9 cellular contexts compared by ENCODE assay signal in the genomic region with DNA sequence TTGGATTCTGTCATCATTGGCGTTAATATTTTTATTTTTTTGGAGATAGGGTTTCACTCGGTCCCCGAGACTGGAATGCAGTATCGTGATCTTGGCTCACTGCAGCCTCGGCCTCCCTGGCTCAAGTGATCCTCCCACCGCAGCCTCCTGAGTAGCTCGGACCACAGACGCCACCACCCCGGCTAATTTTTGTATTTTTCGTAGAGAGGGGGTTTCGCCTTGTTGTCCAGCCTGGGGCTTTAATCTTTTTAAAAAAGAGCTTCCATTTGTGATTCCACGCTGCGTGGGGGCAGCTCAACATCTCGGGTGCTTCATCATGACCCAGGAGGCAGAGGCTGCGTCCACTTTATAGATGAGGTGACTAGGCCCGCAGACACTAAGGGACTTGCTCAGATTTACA. TPM values are rescaled to one million over a fixed set of nuclear protein-coding genes. Genes with fewer than 3 reads are reported as not detected.
DNase-seq lines count a peak whose midpoint lies in the region; ATAC-seq and TF ChIP-seq lines count a peak whose summit lies in the region.
"Had no signal": no experiment of that assay in that cellular context is flagged by ENCODE, and none has a peak within 500 bp of the region (broad histone marks: within the 10 kb centered on the region; RNA-seq: fewer than 3 reads in every experiment).

No MANE protein-coding gene starts in this region.

- H3K27me3 ChIP-seq in hepatocyte: no peaks in the 10 kb centered on the region

- no peaks in the 10 kb centered on the region for H3K27me3 Mint-ChIP-seq in T-helper 2 cell treated with Interferon-gamma antibody and Interleukin-4, amounts not matched to agents 5 μg/mL and 100 μg/mL, for 36 hours (ENCODE audit: low read depth)
- H3K27me3 Mint-ChIP-seq in activated CD8-positive, alpha-beta T cell treated with anti-CD3 and anti-CD28 coated beads for 36 hours: no peaks in the 10 kb centered on the region
- H3K27me3 Mint-ChIP-seq in stimulated activated memory B cell treated with anti-CD40 and anti-IgM and Interleukin-4, amounts not matched to agents 10 μg/mL and 1 μg/mL and 100 μg/mL, for 72 hours: no peaks in the 10 kb centered on the region

- peaks cover 26% of the 10 kb centered on the region for H3K4me1 ChIP-seq in hepatocyte (ENCODE audit: insufficient read depth)

- no peak for DNase-seq in T-helper 2 cell treated with Interferon-gamma antibody and Interleukin-4, amounts not matched to agents 5 μg/mL and 100 μg/mL, for 36 hours (ENCODE audit: low spot score)
- DNase-seq in T-helper 2 cell: no peak
- no peak for DNase-seq in activated CD8-positive, alpha-beta T cell treated with anti-CD3 and anti-CD28 coated beads for 36 hours
- no peak for DNase-seq in hepatocyte (ENCODE audit: low spot score)
- DNase-seq in NCI-H82 treated with DMSO at 0.1 percent for 48 hours (lab: John Stamatoyannopoulos, UW; ENCODE audit: unreplicated experiment): no peak
- DNase-seq: KBM-7 had no signal

- peak overlapping the region; percentile 99 for H3K27ac ChIP-seq in hepatocyte

- H3K36me3 Mint-ChIP-seq in T-helper 2 cell treated with Interferon-gamma antibody and Interleukin-4, amounts not matched to agents 5 μg/mL and 100 μg/mL, for 36 hours (ENCODE audit: low read depth): peaks cover 30% of the 10 kb centered on the region
- peaks cover 30% of the 10 kb centered on the region for H3K36me3 Mint-ChIP-seq in activated CD8-positive, alpha-beta T cell treated with anti-CD3 and anti-CD28 coated beads for 36 hours (ENCODE audit: low read depth)
- peaks cover 19% of the 10 kb centered on the region for H3K36me3 Mint-ChIP-seq in stimulated activated memory B cell treated with anti-CD40 and anti-IgM and Interleukin-4, amounts not matched to agents 10 μg/mL and 1 μg/mL and 100 μg/mL, for 72 hours

- no peaks in the 10 kb centered on the region for H4K20me1 ChIP-seq in hepatocyte (ENCODE audit: insufficient read depth, poor library complexity, severe bottlenecking)

- 95% methylated on average over 16 of the region's 16 CpGs for WGBS in hepatocyte (ENCODE audit: low lambda C conversion rate, missing lambda C conversion rate)

- H3K9me3 Mint-ChIP-seq in T-helper 2 cell treated with Interferon-gamma antibody and Interleukin-4, amounts not matched to agents 5 μg/mL and 100 μg/mL, for 36 hours: no peaks in the 10 kb centered on the region
- no peaks in the 10 kb centered on the region for H3K9me3 Mint-ChIP-seq in activated CD8-positive, alpha-beta T cell treated with anti-CD3 and anti-CD28 coated beads for 36 hours
- H3K9me3 Mint-ChIP-seq in stimulated activated memory B cell treated with anti-CD40 and anti-IgM and Interleukin-4, amounts not matched to agents 10 μg/mL and 1 μg/mL and 100 μg/mL, for 72 hours: no peaks in the 10 kb centered on the region

- H3K36me3 ChIP-seq in hepatocyte (replicated peaks; ENCODE audit: insufficient read depth, low read depth): no peaks in the 10 kb centered on the region

- H3K27ac Mint-ChIP-seq in T-helper 2 cell treated with Interferon-gamma antibody and Interleukin-4, amounts not matched to agents 5 μg/mL and 100 μg/mL, for 36 hours: peak overlapping the region; percentile 94
- peak overlapping the region; percentile 99 for H3K27ac Mint-ChIP-seq in activated CD8-positive, alpha-beta T cell treated with anti-CD3 and anti-CD28 coated beads for 36 hours
- peak overlapping the region; percentile 97 for H3K27ac Mint-ChIP-seq in stimulated activated memory B cell treated with anti-CD40 and anti-IgM and Interleukin-4, amounts not matched to agents 10 μg/mL and 1 μg/mL and 100 μg/mL, for 72 hours

- H3K9me2 ChIP-seq in hepatocyte (replicated peaks; ENCODE audit: insufficient read depth): no peaks in the 10 kb centered on the region

- peak overlapping the region; percentile 97 for H3K4me3 Mint-ChIP-seq in T-helper 2 cell treated with Interferon-gamma antibody and Interleukin-4, amounts not matched to agents 5 μg/mL and 100 μg/mL, for 36 hours
- peak overlapping the region; percentile 88 for H3K4me3 Mint-ChIP-seq in activated CD8-positive, alpha-beta T cell treated with anti-CD3 and anti-CD28 coated beads for 36 hours
- peak overlapping the region; percentile 83 for H3K4me3 Mint-ChIP-seq in stimulated activated memory B cell treated with anti-CD40 and anti-IgM and Interleukin-4, amounts not matched to agents 10 μg/mL and 1 μg/mL and 100 μg/mL, for 72 hours

- H3K4me3 ChIP-seq in hepatocyte: peak overlapping the region; percentile 96

- no peak for ATAC-seq in activated CD8-positive, alpha-beta T cell treated with anti-CD3 and anti-CD28 coated beads for 36 hours
- ATAC-seq in stimulated activated memory B cell treated with anti-CD40 and anti-IgM and Interleukin-4, amounts not matched to agents 10 μg/mL and 1 μg/mL and 100 μg/mL, for 72 hours: no peak
- ATAC-seq in HG03175 (IDR thresholded peaks at IDR 0.05; ENCODE audit: unreplicated experiment) (no peak), GM21576 (IDR thresholded peaks at IDR 0.05; ENCODE audit: unreplicated experiment) (no peak)

- H3K79me2 ChIP-seq in hepatocyte: peaks cover 62% of the 10 kb centered on the region

- TF ChIP-seq CTCF in activated CD8-positive, alpha-beta T cell treated with anti-CD3 and anti-CD28 coated beads for 36 hours (IDR thresholded peaks at IDR 0.05): no peak
- no peak for TF ChIP-seq CTCF in hepatocyte (IDR thresholded peaks at IDR 0.05; ENCODE audit: poor library complexity)

- H3K4me1 Mint-ChIP-seq in T-helper 2 cell treated with Interferon-gamma antibody and Interleukin-4, amounts not matched to agents 5 μg/mL and 100 μg/mL, for 36 hours (ENCODE audit: low read depth): peaks cover 60% of the 10 kb centered on the region
- H3K4me1 Mint-ChIP-seq in activated CD8-positive, alpha-beta T cell treated with anti-CD3 and anti-CD28 coated beads for 36 hours (ENCODE audit: low read depth): peaks cover 62% of the 10 kb centered on the region
- peaks cover 74% of the 10 kb centered on the region for H3K4me1 Mint-ChIP-seq in stimulated activated memory B cell treated with anti-CD40 and anti-IgM and Interleukin-4, amounts not matched to agents 10 μg/mL and 1 μg/mL and 100 μg/mL, for 72 hours

- no peak overlapping the region for H2AFZ ChIP-seq in hepatocyte

- H3K9me3 ChIP-seq in hepatocyte (ENCODE audit: low read depth): no peaks in the 10 kb centered on the region

- POLR2A ChIA-PET in activated CD8-positive, alpha-beta T cell treated with anti-CD3 and anti-CD28 coated beads for 36 hours (lab: Charles Lee): interaction anchor here (1.0 to 1.9 kb wide), 3 partner anchors 10 to 85 kb away, joined by 3 to 10 read pairs (median 3); no protein-coding TSS in a partner anchor

- intact Hi-C loops in activated CD8-positive, alpha-beta T cell treated with anti-CD3 and anti-CD28 coated beads for 36 hours (cut with micrococcal nuclease): no loop called here

- peak overlapping the region; percentile 97 for H3K4me2 ChIP-seq in hepatocyte

- CTCF ChIA-PET in activated CD8-positive, alpha-beta T cell treated with anti-CD3 and anti-CD28 coated beads for 36 hours (lab: Charles Lee): interaction anchor here (1.0 to 2.6 kb wide), 5 partner anchors 8 to 485 kb away, joined by 3 to 6 read pairs (median 4); no protein-coding TSS in a partner anchor

RNA-seq across cellular contexts. Expression of a gene that starts 1.5 kb away (rescaled TPM):
- total RNA-seq in activated CD8-positive, alpha-beta T cell treated with anti-CD3 and anti-CD28 coated beads for 36 hours: 10 to 100 TPM; 32.1 to 36.1 TPM
- total RNA-seq in hepatocyte: 17.9 and 23.8 TPM in 2 replicates
- polyA plus RNA-seq in hepatocyte: 17.3 and 22.8 TPM in 2 replicates

RNA-seq across cellular contexts. Expression of a gene that starts 16.4 kb away (rescaled TPM):
- not detected for total RNA-seq in activated CD8-positive, alpha-beta T cell treated with anti-CD3 and anti-CD28 coated beads for 36 hours
- total RNA-seq in hepatocyte: 1.7 and 1.9 TPM in 2 replicates
- 0.91 and 1.0 TPM in 2 replicates for polyA plus RNA-seq in hepatocyte
